In genomic region chr2:73253400-73253799, GRCh38 we compare ENCODE assay signal across 23 cellular contexts. TPM values are rescaled to one million over a fixed set of nuclear protein-coding genes. Genes with fewer than 3 reads are reported as not detected.
DNase-seq lines count a peak whose midpoint lies in the region; ATAC-seq and TF ChIP-seq lines count a peak whose summit lies in the region.
"Had no signal": no experiment of that assay in that cellular context is flagged by ENCODE, and none has a peak within 500 bp of the region (broad histone marks: within the 10 kb centered on the region; RNA-seq: fewer than 3 reads in every experiment).

No MANE protein-coding gene starts in this region.

- H3K4me1 Mint-ChIP-seq in activated naive CD8-positive, alpha-beta T cell treated with anti-CD3 and anti-CD28 coated beads, Interleukin-2, amount 10 ng/mL, durations not matched to agents 7 days and 5 days, result no peaks in the 10 kb centered on the region
- H3K4me1 Mint-ChIP-seq: B cell; central memory CD8-positive, alpha-beta T cell had no signal

- ATAC-seq in activated naive CD8-positive, alpha-beta T cell treated with anti-CD3 and anti-CD28 coated beads, Interleukin-2, amount 10 ng/mL, durations not matched to agents 7 days and 5 days (ENCODE audit: low read depth), result no peak
- no peak for ATAC-seq in GM19351 (IDR thresholded peaks at IDR 0.05; ENCODE audit: unreplicated experiment)
- ATAC-seq: Right ventricle myocardium inferior had no signal

- no peaks in the 10 kb centered on the region for H3K79me2 ChIP-seq in osteoblast (ENCODE audit: insufficient read depth, low read length)

- TF ChIP-seq CTCF in NB4 (IDR thresholded peaks at IDR 0.05; ENCODE audit: low read depth, low read length) (no peak), osteoblast (IDR thresholded peaks at IDR 0.05; ENCODE audit: extremely low read depth, low read depth, low read length) (no peak), breast epithelium (IDR thresholded peaks at IDR 0.05) (no peak)

- POLR2A ChIA-PET in activated naive CD8-positive, alpha-beta T cell treated with anti-CD3 and anti-CD28 coated beads, Interleukin-2, amount 10 ng/mL, durations not matched to agents 7 days and 5 days (lab: Charles Lee), result interaction anchor here (1.8 kb wide), 1 partner anchor 17 kb away, joined by 5 read pairs; no protein-coding TSS in a partner anchor

- H3K9me3 Mint-ChIP-seq in activated naive CD8-positive, alpha-beta T cell treated with anti-CD3 and anti-CD28 coated beads, Interleukin-2, amount 10 ng/mL, durations not matched to agents 7 days and 5 days, result no peaks in the 10 kb centered on the region
- H3K9me3 Mint-ChIP-seq: activated CD4-positive, alpha-beta memory T cell treated with anti-CD3 and anti-CD28 coated beads for 36 hours; central memory CD8-positive, alpha-beta T cell had no signal

- no peak overlapping the region for H2AFZ ChIP-seq in osteoblast (ENCODE audit: low read length)

- peak overlapping the region; percentile 13 for H3K27ac Mint-ChIP-seq in activated naive CD8-positive, alpha-beta T cell treated with anti-CD3 and anti-CD28 coated beads, Interleukin-2, amount 10 ng/mL, durations not matched to agents 7 days and 5 days
- H3K27ac Mint-ChIP-seq: B cell, progenitor cell of endocrine pancreas had no signal

- peaks cover 16% of the 10 kb centered on the region for H4K20me1 ChIP-seq in osteoblast (ENCODE audit: insufficient read depth, low read length)

- no peaks in the 10 kb centered on the region for H3K27me3 Mint-ChIP-seq in activated naive CD8-positive, alpha-beta T cell treated with anti-CD3 and anti-CD28 coated beads, Interleukin-2, amount 10 ng/mL, durations not matched to agents 7 days and 5 days
- H3K27me3 Mint-ChIP-seq: activated CD4-positive, alpha-beta memory T cell treated with anti-CD3 and anti-CD28 coated beads for 36 hours; B cell; central memory CD8-positive, alpha-beta T cell; progenitor cell of endocrine pancreas had no signal

- H3K27ac ChIP-seq in osteoblast (ENCODE audit: low read depth, low read length), result no peak overlapping the region
- no peak overlapping the region for H3K27ac ChIP-seq in breast epithelium
- H3K27ac ChIP-seq: ascending aorta, upper lobe of left lung had no signal

- H3K36me3 ChIP-seq in osteoblast (ENCODE audit: insufficient read depth, low read length), result peaks cover 57% of the 10 kb centered on the region
- peaks cover 11% of the 10 kb centered on the region for H3K36me3 ChIP-seq in breast epithelium

- H3K4me1 ChIP-seq in osteoblast (ENCODE audit: insufficient read depth, low read length), result no peaks in the 10 kb centered on the region
- H3K4me1 ChIP-seq in breast epithelium, result no peaks in the 10 kb centered on the region
- H3K4me1 ChIP-seq: ascending aorta, upper lobe of left lung had no signal

- H3K36me3 Mint-ChIP-seq in activated naive CD8-positive, alpha-beta T cell treated with anti-CD3 and anti-CD28 coated beads, Interleukin-2, amount 10 ng/mL, durations not matched to agents 7 days and 5 days, result peaks cover 14% of the 10 kb centered on the region

- DNase-seq in NOMO-1 treated with DMSO at 0.1 percent for 48 hours (lab: John Stamatoyannopoulos, UW; ENCODE audit: unreplicated experiment) (peak; percentile 43), NOMO-1 treated with dmso at 0.1 percent for 144 hours (lab: John Stamatoyannopoulos, UW; ENCODE audit: unreplicated experiment) (no peak), NB4 (ENCODE audit: low read depth) (peak; percentile 37), osteoblast (ENCODE audit: insufficient read length, low spot score, missing footprints) (peak; percentile 30), breast epithelium (ENCODE audit: low spot score in 2 of 2) (no peak), KG1 (lab: John Stamatoyannopoulos, UW) (no peak)
- DNase-seq in activated naive CD8-positive, alpha-beta T cell treated with anti-CD3 and anti-CD28 coated beads, Interleukin-2, amount 10 ng/mL, durations not matched to agents 7 days and 5 days, result no peak
- DNase-seq: activated CD4-positive, alpha-beta memory T cell treated with anti-CD3 and anti-CD28 coated beads for 36 hours; activated CD4-positive, CD25-positive, alpha-beta regulatory T cell; activated T-cell treated with anti-CD3 and anti-CD28 coated beads for 4 hours; NCI-H1105 treated with DMSO at 0.1 percent for 48 hours; NCI-H2029; NCI-H345; NCI-H748 treated with DMSO at 0.1 percent for 48 hours; stimulated activated CD4-positive, alpha-beta T cell treated with anti-CD3 and anti-CD28 coated beads, Interleukin-15, amount 100 ng/mL, for 24 hours had no signal

- H3K4me3 ChIP-seq in NB4 (ENCODE audit: low read depth, low read length) (no peak overlapping the region), osteoblast (ENCODE audit: insufficient read depth, low read length) (no peak overlapping the region), breast epithelium (no peak overlapping the region)
- H3K4me3 ChIP-seq: ascending aorta, dorsolateral prefrontal cortex, upper lobe of left lung had no signal

- H3K27me3 ChIP-seq in osteoblast (ENCODE audit: insufficient read depth, low read length) (no peaks in the 10 kb centered on the region), breast epithelium (no peaks in the 10 kb centered on the region)
- H3K27me3 ChIP-seq: ascending aorta, dorsolateral prefrontal cortex, upper lobe of left lung had no signal

- intact Hi-C loops in breast epithelium (cut with DNase I; ENCODE audit: low total_unique reads), result no loop called here

- H3K4me3 Mint-ChIP-seq in activated naive CD8-positive, alpha-beta T cell treated with anti-CD3 and anti-CD28 coated beads, Interleukin-2, amount 10 ng/mL, durations not matched to agents 7 days and 5 days, result no peak overlapping the region
- H3K4me3 Mint-ChIP-seq: activated CD4-positive, alpha-beta memory T cell treated with anti-CD3 and anti-CD28 coated beads for 36 hours; B cell; central memory CD8-positive, alpha-beta T cell had no signal

- H3K9me3 ChIP-seq in osteoblast (ENCODE audit: low read depth, low read length), result no peaks in the 10 kb centered on the region
- H3K9me3 ChIP-seq in breast epithelium, result no peaks in the 10 kb centered on the region
- H3K9me3 ChIP-seq: ascending aorta, upper lobe of left lung had no signal

- no peak overlapping the region for H3K4me2 ChIP-seq in osteoblast (ENCODE audit: insufficient read depth, low read length)

- TF ChIP-seq POLR2A in NB4 (IDR thresholded peaks at IDR 0.05; ENCODE audit: extremely low read depth, insufficient read length) (no peak), breast epithelium (IDR thresholded peaks at IDR 0.05) (no peak)

RNA-seq across cellular contexts. Expression of gene CCT7, which starts 19.3 kb away (rescaled TPM):
- 100 to 1,000 TPM; 243 to 271 TPM for total RNA-seq in activated naive CD8-positive, alpha-beta T cell treated with anti-CD3 and anti-CD28 coated beads, Interleukin-2, amount 10 ng/mL, durations not matched to agents 7 days and 5 days
- total RNA-seq in osteoblast (180 and 200 TPM in 2 replicates), breast epithelium (100 to 1,000 TPM; 180 to 223 (median 187) TPM)

RNA-seq across cellular contexts. Expression of gene PRADC1, which starts 20.4 kb away (rescaled TPM):
- 10 to 100 TPM; 11.6 to 12.5 TPM for total RNA-seq in activated naive CD8-positive, alpha-beta T cell treated with anti-CD3 and anti-CD28 coated beads, Interleukin-2, amount 10 ng/mL, durations not matched to agents 7 days and 5 days
- 11.2 and 15.9 TPM in 2 replicates for total RNA-seq in osteoblast
- total RNA-seq in breast epithelium, result 10 to 100 TPM; 21.6 to 49.6 (median 25.6) TPM

RNA-seq across cellular contexts. Expression of gene FBXO41, which starts 30.9 kb away (rescaled TPM):
- 10 to 100 TPM; 33.6 to 35.7 TPM for total RNA-seq in activated naive CD8-positive, alpha-beta T cell treated with anti-CD3 and anti-CD28 coated beads, Interleukin-2, amount 10 ng/mL, durations not matched to agents 7 days and 5 days
- total RNA-seq in osteoblast (0.29 and 0.36 TPM in 2 replicates), breast epithelium (1 to 10 TPM; 1.6 to 4.0 (median 3.9) TPM)

RNA-seq across cellular contexts. Expression of gene SMYD5, which starts 39.4 kb away (rescaled TPM):
- total RNA-seq in activated naive CD8-positive, alpha-beta T cell treated with anti-CD3 and anti-CD28 coated beads, Interleukin-2, amount 10 ng/mL, durations not matched to agents 7 days and 5 days, result 10 to 100 TPM; 18.2 to 26.9 TPM
- total RNA-seq in osteoblast (16.5 and 17.4 TPM in 2 replicates), breast epithelium (10 to 100 TPM; 14.1 to 21.6 (median 18.3) TPM)

RNA-seq across cellular contexts. Expression of gene EGR4, which starts 39.9 kb away (rescaled TPM):
- total RNA-seq in activated naive CD8-positive, alpha-beta T cell treated with anti-CD3 and anti-CD28 coated beads, Interleukin-2, amount 10 ng/mL, durations not matched to agents 7 days and 5 days, result not detected
- not detected in 2 replicates for total RNA-seq in osteoblast
- not detected for total RNA-seq in breast epithelium
- total RNA-seq: ascending aorta, Right ventricle myocardium inferior had no signal

Comparison
In these comparisons a context has a peak if more than half of its experiments do, and no peak if none do; other contexts are left out.
1. DNase-seq: peak in NOMO-1 treated with DMSO at 0.1 percent for 48 hours (single experiment), NB4 (single experiment) and osteoblast (single experiment); none in NOMO-1 treated with dmso at 0.1 percent for 144 hours (single experiment), activated naive CD8-positive, alpha-beta T cell treated with anti-CD3 and anti-CD28 coated beads, Interleukin-2, amount 10 ng/mL, durations not matched to agents 7 days and 5 days (single experiment), breast epithelium (0 of 2) and KG1 (single experiment).
2. RNA of gene FBXO41, which starts 30.9 kb away (total RNA-seq): 33.6 to 35.7 TPM in activated naive CD8-positive, alpha-beta T cell treated with anti-CD3 and anti-CD28 coated beads, Interleukin-2, amount 10 ng/mL, durations not matched to agents 7 days and 5 days; 1.6 to 4.0 TPM in breast epithelium and 0.29 to 0.36 TPM in osteoblast; every median in the first group is over 4 times any median in the second.